8 cellular contexts compared by ENCODE assay signal in the genomic region with DNA sequence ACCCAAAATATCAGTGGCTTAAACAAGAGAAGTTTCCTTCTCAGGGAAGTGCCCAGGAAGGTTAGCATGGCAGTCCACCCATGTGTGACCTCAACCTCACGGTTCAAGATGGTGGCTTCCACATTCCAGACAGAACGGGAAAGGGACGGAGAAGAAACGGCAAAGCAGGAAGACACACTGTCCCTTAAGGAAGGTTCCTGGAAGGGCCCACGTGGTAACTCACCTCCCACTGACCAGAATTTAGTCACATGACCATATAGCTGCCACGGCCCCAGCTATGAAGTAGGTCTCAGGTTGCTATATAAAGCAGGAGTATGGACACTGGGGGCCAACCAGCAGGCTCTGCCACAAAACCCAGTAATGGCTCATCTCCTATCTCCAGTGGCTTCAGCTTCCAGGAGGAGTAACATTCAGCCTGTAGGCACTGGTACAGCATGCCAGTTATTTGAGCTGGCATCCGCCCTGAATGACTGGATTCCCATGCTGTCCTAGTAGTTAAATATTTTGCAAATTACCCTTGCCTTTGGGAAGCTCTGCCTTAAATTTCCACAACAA.
DNase-seq lines count a peak whose midpoint lies in the region; ATAC-seq and TF ChIP-seq lines count a peak whose summit lies in the region.

No MANE protein-coding gene starts in this region.

- H3K4me3 ChIP-seq in SK-N-MC: peak overlapping the region; percentile 65
- peak overlapping the region in 1 of 4 donors; percentile 23 for H3K4me3 ChIP-seq in gastrocnemius medialis

- ATAC-seq in esophagus mucosa (peak; percentile 20), gastrocnemius medialis (peak; percentile 8 to 25), HG03139 (IDR thresholded peaks at IDR 0.05; ENCODE audit: unreplicated experiment) (no peak)

- TF ChIP-seq CTCF in gastrocnemius medialis (IDR thresholded peaks at IDR 0.05 in 4 of 5, conservative IDR thresholded peaks at IDR 0.05 in 1 of 5): no peak

- intact Hi-C loops in gastrocnemius medialis (cut with DNase I; ENCODE audit: low total_unique reads): loop anchor here (2.0 to 5.0 kb wide), 3 partner anchors 22 to 120 kb away; no protein-coding TSS in a partner anchor

- no peak for TF ChIP-seq POLR2A in gastrocnemius medialis (IDR thresholded peaks at IDR 0.05)

- peaks cover 98% of the 10 kb centered on the region in 2 donors for H3K4me1 ChIP-seq in gastrocnemius medialis

- H3K27me3 ChIP-seq in gastrocnemius medialis: no peaks in the 10 kb centered on the region

- H3K27ac ChIP-seq in SK-N-MC (peak overlapping the region; percentile 100), gastrocnemius medialis (peak overlapping the region; percentile 68 to 78 (median 75))

- H3K9me3 ChIP-seq in SK-N-MC (ENCODE audit: low read depth, low read length) (no peaks in the 10 kb centered on the region), gastrocnemius medialis (no peaks in the 10 kb centered on the region)

- in situ Hi-C loops in gastrocnemius medialis (cut with MboI; ENCODE audit: low sequenced_read_pairs in 4 of 4): no loop called here

- H3K9ac ChIP-seq in SK-N-MC (ENCODE audit: insufficient read length): peak overlapping the region; percentile 77

- H3K36me3 ChIP-seq in SK-N-MC (ENCODE audit: insufficient read depth, low read length) (no peaks in the 10 kb centered on the region), gastrocnemius medialis (no peaks in the 10 kb centered on the region)

- peak; percentile 71 for DNase-seq in EL
- DNase-seq in SK-N-MC (ENCODE audit: low read depth, low spot score): no peak
- no peak for DNase-seq in gastrocnemius medialis
- DNase-seq in activated gamma-delta T cell (lab: John Stamatoyannopoulos, UW): no peak
- no peak for DNase-seq in C1 segment of cervical spinal cord (lab: John Stamatoyannopoulos, UW)
- DNase-seq in D341Med (ENCODE audit: low spot score): no peak
